In the genomic region with DNA sequence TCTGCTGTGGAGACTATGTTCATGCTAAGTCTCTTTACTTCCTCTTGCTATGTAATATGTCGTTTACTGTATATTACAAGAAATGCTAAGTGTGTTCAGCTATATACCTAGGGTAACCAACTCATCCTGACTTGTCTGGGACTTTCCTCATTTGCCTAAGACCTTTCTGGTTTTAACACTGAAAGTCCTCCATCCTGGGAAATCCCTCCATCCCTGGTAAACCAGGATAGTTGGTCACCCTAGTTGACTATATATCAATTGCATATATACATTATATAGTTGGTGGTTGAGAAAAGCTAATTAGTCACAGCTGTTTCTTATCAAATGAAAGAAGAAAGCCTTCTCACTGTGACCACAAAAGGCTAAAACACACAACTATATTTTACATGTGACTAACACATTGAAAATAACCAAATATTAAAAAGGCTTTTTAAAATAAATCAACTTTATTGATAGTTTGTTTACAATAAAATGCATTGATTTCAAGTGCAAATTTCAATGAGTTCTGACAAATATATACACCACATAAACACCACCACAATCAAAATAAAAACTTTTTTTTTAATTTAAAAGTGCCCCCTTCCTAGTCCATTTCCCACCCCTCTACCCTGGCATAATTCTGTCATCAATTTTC, we compare ENCODE assay signal across 11 cellular contexts.
DNase-seq lines count a peak whose midpoint lies in the region; ATAC-seq and TF ChIP-seq lines count a peak whose summit lies in the region.
"Had no signal": no experiment of that assay in that cellular context is flagged by ENCODE, and none has a peak within 500 bp of the region (broad histone marks: within the 10 kb centered on the region; RNA-seq: fewer than 3 reads in every experiment).

No MANE protein-coding gene starts in this region.

- no peak overlapping the region for H2AFZ ChIP-seq in GM23338

- H3F3A ChIP-seq in GM23338 (replicated peaks; ENCODE audit: low read depth) = no peaks in the 10 kb centered on the region

- H3K9me2 ChIP-seq in GM23338 (ENCODE audit: insufficient read depth) = peaks cover 8% of the 10 kb centered on the region

- no peaks in the 10 kb centered on the region for H4K20me1 ChIP-seq in GM23338 (replicated peaks; ENCODE audit: insufficient read depth)

- ATAC-seq in GM18868 (IDR thresholded peaks at IDR 0.05; ENCODE audit: unreplicated experiment) (peak; percentile 81), GM21576 (IDR thresholded peaks at IDR 0.05; ENCODE audit: unreplicated experiment) (peak; percentile 50), HG03558 (IDR thresholded peaks at IDR 0.05; ENCODE audit: extremely low read depth, unreplicated experiment) (peak; percentile 66), memory B cell (ENCODE audit: low read depth) (peak; percentile 31), GM23338 (no peak)

- DNase-seq in memory B cell (ENCODE audit: low spot score in 2 of 2) (no peak), chondrocyte (ENCODE audit: low spot score) (no peak), HUDEP-2 (lab: John Stamatoyannopoulos, UW; ENCODE audit: unreplicated experiment in 76 of 76) (no peak), GM23338 (ENCODE audit: low spot score) (no peak)
- no peak for DNase-seq in stimulated activated CD4-positive, alpha-beta T cell treated with anti-CD3 and anti-CD28 coated beads, Interleukin-2, amount 100 ng/mL, for 24 hours
- DNase-seq: cortex of kidney, NCI-H1092 treated with DMSO at 0.1 percent for 48 hours had no signal

- H3K4me1 Mint-ChIP-seq in memory B cell = peaks cover 10% of the 10 kb centered on the region
- H3K4me1 Mint-ChIP-seq in chondrocyte (ENCODE audit: low read depth) = peaks cover 55% of the 10 kb centered on the region
- H3K4me1 Mint-ChIP-seq in GM23338 = no peaks in the 10 kb centered on the region; the same call in 2 of the 3 replicates

- H3K9me3 Mint-ChIP-seq in memory B cell (peaks cover 7% of the 10 kb centered on the region), chondrocyte (ENCODE audit: low read depth) (peaks cover 2% of the 10 kb centered on the region), GM23338 (peaks cover 14% of the 10 kb centered on the region)

- H3K36me3 Mint-ChIP-seq in memory B cell (peaks cover 5% of the 10 kb centered on the region), chondrocyte (ENCODE audit: low read depth) (no peaks in the 10 kb centered on the region), GM23338 (ENCODE audit: low read depth) (peaks cover 11% of the 10 kb centered on the region; the same call in 2 of the 3 replicates)

- H3K4me3 ChIP-seq in GM23338 = no peak overlapping the region
- H3K4me3 ChIP-seq: prostate gland had no signal

- no peak overlapping the region for H3K4me3 Mint-ChIP-seq in memory B cell
- no peak overlapping the region for H3K4me3 Mint-ChIP-seq in chondrocyte (ENCODE audit: unreplicated experiment)
- no peak overlapping the region for H3K4me3 Mint-ChIP-seq in GM23338

- no peak overlapping the region for H3K27ac ChIP-seq in GM23338 (ENCODE audit: low read depth)
- H3K27ac ChIP-seq: prostate gland had no signal

- no peaks in the 10 kb centered on the region for H3K79me2 ChIP-seq in GM23338 (replicated peaks; ENCODE audit: insufficient read depth)

- H3K4me1 ChIP-seq in GM23338 (ENCODE audit: insufficient read depth) = peaks cover 4% of the 10 kb centered on the region; the same call in 1 of the 2 replicates
- H3K4me1 ChIP-seq: prostate gland had no signal

- no peak overlapping the region for H3K27ac Mint-ChIP-seq in memory B cell
- H3K27ac Mint-ChIP-seq in chondrocyte (ENCODE audit: unreplicated experiment) = no peak overlapping the region
- no peak overlapping the region for H3K27ac Mint-ChIP-seq in GM23338

- 0 out of 2 replicates have a peak, but pooled peaks cover 5% of the 10 kb centered on the region for H3K36me3 ChIP-seq in GM23338 (ENCODE audit: insufficient read depth)
- H3K36me3 ChIP-seq: prostate gland had no signal

- H3K27me3 ChIP-seq in GM23338 (ENCODE audit: insufficient read depth) = no peaks in the 10 kb centered on the region

- H3K27me3 Mint-ChIP-seq in memory B cell (no peaks in the 10 kb centered on the region), chondrocyte (ENCODE audit: low read depth) (no peaks in the 10 kb centered on the region), GM23338 (ENCODE audit: insufficient read depth, low read depth, poor library complexity) (peaks cover 2% of the 10 kb centered on the region)

- H3K4me2 ChIP-seq in GM23338 = no peak overlapping the region

- TF ChIP-seq CTCF in chondrocyte (IDR thresholded peaks at IDR 0.05) (no peak), GM23338 (conservative IDR thresholded peaks at IDR 0.05; ENCODE audit: low read depth in 2 of 2) (no peak)

TF ChIP-seq in GM23338, 12 proteins besides CTCF, POLR2A, EP300 and RAD21 (continues in another document):
- TF ChIP-seq EZH2phosphoT487 (IDR thresholded peaks at IDR 0.05; ENCODE audit: unreplicated experiment) = no peak
- TF ChIP-seq EZH2 (IDR thresholded peaks at IDR 0.05; ENCODE audit: low read depth, unreplicated experiment) = no peak
- TF ChIP-seq JUNB (IDR thresholded peaks at IDR 0.05; ENCODE audit: unreplicated experiment) = no peak
- TF ChIP-seq ZNF331 (CRISPR knock-in tag; IDR thresholded peaks at IDR 0.05; ENCODE audit: low read depth) = no peak
- no peak for TF ChIP-seq REST (IDR thresholded peaks at IDR 0.05; ENCODE audit: unreplicated experiment)
